Comparison of ENCODE assay signal across 1 cellular context in genomic region chr12:120194534-120195395, GRCh38.
TF ChIP-seq lines count a peak whose summit lies in the region.

Gene GCN1 (minus strand): TSS chr12:120194715. CDS start chr12:120194697, 18 bp downstream.

TF ChIP-seq in K562, 482 proteins besides CTCF, POLR2A, EP300 and RAD21 (continued from another document and continues in another):
- TF ChIP-seq, protein P1, sequence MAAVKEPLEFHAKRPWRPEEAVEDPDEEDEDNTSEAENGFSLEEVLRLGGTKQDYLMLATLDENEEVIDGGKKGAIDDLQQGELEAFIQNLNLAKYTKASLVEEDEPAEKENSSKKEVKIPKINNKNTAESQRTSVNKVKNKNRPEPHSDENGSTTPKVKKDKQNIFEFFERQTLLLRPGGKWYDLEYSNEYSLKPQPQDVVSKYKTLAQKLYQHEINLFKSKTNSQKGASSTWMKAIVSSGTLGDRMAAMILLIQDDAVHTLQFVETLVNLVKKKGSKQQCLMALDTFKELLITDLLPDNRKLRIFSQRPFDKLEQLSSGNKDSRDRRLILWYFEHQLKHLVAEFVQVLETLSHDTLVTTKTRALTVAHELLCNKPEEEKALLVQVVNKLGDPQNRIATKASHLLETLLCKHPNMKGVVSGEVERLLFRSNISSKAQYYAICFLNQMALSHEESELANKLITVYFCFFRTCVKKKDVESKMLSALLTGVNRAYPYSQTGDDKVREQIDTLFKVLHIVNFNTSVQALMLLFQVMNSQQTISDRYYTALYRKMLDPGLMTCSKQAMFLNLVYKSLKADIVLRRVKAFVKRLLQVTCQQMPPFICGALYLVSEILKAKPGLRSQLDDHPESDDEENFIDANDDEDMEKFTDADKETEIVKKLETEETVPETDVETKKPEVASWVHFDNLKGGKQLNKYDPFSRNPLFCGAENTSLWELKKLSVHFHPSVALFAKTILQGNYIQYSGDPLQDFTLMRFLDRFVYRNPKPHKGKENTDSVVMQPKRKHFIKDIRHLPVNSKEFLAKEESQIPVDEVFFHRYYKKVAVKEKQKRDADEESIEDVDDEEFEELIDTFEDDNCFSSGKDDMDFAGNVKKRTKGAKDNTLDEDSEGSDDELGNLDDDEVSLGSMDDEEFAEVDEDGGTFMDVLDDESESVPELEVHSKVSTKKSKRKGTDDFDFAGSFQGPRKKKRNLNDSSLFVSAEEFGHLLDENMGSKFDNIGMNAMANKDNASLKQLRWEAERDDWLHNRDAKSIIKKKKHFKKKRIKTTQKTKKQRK (IDR thresholded peaks at IDR 0.05; ENCODE audit: borderline replicate concordance, low read depth, low read length), result no peak
- no peak for TF ChIP-seq ZNF408 (CRISPR knock-in tag; IDR thresholded peaks at IDR 0.05; ENCODE audit: low read depth)
- TF ChIP-seq HNRNPLL (IDR thresholded peaks at IDR 0.05; ENCODE audit: low read depth, low read length, poor library complexity, severe bottlenecking), result no peak
- TF ChIP-seq, protein P2, sequence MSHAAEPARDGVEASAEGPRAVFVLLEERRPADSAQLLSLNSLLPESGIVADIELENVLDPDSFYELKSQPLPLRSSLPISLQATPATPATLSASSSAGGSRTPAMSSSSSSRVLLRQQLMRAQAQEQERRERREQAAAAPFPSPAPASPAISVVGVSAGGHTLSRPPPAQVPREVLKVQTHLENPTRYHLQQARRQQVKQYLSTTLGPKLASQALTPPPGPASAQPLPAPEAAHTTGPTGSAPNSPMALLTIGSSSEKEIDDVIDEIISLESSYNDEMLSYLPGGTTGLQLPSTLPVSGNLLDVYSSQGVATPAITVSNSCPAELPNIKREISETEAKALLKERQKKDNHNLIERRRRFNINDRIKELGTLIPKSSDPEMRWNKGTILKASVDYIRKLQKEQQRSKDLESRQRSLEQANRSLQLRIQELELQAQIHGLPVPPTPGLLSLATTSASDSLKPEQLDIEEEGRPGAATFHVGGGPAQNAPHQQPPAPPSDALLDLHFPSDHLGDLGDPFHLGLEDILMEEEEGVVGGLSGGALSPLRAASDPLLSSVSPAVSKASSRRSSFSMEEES (CRISPR knock-in tag; IDR thresholded peaks at IDR 0.05), result no peak
- TF ChIP-seq PHF8 (IDR thresholded peaks at IDR 0.05; ENCODE audit: borderline replicate concordance, low read length), result peak; percentile 96
- 0 out of 2 replicates have a peak, but pooled peaks have one; percentile 3 for TF ChIP-seq ZKSCAN1 (IDR thresholded peaks at IDR 0.05; ENCODE audit: low read depth, low read length)
- TF ChIP-seq MYNN (IDR thresholded peaks at IDR 0.05), result peak; percentile 28; the same call in 1 of the 2 replicates
- no peak for TF ChIP-seq MYNN (CRISPR knock-in tag; IDR thresholded peaks at IDR 0.05)
- TF ChIP-seq PYGO2 (tag; IDR thresholded peaks at IDR 0.05), result no peak
- peak; percentile 58 for TF ChIP-seq NFRKB (IDR thresholded peaks at IDR 0.05; ENCODE audit: low read depth)
- TF ChIP-seq SNIP1 (IDR thresholded peaks at IDR 0.05; ENCODE audit: low read depth), result no peak
- no peak for TF ChIP-seq ZNF561 (CRISPR knock-in tag; conservative IDR thresholded peaks at IDR 0.05)
- TF ChIP-seq, protein P3, sequence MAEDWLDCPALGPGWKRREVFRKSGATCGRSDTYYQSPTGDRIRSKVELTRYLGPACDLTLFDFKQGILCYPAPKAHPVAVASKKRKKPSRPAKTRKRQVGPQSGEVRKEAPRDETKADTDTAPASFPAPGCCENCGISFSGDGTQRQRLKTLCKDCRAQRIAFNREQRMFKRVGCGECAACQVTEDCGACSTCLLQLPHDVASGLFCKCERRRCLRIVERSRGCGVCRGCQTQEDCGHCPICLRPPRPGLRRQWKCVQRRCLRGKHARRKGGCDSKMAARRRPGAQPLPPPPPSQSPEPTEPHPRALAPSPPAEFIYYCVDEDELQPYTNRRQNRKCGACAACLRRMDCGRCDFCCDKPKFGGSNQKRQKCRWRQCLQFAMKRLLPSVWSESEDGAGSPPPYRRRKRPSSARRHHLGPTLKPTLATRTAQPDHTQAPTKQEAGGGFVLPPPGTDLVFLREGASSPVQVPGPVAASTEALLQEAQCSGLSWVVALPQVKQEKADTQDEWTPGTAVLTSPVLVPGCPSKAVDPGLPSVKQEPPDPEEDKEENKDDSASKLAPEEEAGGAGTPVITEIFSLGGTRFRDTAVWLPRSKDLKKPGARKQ (CRISPR knock-in tag; IDR thresholded peaks at IDR 0.05), result no peak
- no peak for TF ChIP-seq ZBED1 (IDR thresholded peaks at IDR 0.05)
- no peak for TF ChIP-seq FOXA3 (CRISPR knock-in tag; conservative IDR thresholded peaks at IDR 0.05 in 1 of 2, IDR thresholded peaks at IDR 0.05 in 1 of 2)
- TF ChIP-seq, protein P4, sequence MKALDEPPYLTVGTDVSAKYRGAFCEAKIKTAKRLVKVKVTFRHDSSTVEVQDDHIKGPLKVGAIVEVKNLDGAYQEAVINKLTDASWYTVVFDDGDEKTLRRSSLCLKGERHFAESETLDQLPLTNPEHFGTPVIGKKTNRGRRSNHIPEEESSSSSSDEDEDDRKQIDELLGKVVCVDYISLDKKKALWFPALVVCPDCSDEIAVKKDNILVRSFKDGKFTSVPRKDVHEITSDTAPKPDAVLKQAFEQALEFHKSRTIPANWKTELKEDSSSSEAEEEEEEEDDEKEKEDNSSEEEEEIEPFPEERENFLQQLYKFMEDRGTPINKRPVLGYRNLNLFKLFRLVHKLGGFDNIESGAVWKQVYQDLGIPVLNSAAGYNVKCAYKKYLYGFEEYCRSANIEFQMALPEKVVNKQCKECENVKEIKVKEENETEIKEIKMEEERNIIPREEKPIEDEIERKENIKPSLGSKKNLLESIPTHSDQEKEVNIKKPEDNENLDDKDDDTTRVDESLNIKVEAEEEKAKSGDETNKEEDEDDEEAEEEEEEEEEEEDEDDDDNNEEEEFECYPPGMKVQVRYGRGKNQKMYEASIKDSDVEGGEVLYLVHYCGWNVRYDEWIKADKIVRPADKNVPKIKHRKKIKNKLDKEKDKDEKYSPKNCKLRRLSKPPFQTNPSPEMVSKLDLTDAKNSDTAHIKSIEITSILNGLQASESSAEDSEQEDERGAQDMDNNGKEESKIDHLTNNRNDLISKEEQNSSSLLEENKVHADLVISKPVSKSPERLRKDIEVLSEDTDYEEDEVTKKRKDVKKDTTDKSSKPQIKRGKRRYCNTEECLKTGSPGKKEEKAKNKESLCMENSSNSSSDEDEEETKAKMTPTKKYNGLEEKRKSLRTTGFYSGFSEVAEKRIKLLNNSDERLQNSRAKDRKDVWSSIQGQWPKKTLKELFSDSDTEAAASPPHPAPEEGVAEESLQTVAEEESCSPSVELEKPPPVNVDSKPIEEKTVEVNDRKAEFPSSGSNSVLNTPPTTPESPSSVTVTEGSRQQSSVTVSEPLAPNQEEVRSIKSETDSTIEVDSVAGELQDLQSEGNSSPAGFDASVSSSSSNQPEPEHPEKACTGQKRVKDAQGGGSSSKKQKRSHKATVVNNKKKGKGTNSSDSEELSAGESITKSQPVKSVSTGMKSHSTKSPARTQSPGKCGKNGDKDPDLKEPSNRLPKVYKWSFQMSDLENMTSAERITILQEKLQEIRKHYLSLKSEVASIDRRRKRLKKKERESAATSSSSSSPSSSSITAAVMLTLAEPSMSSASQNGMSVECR (CRISPR knock-in tag; IDR thresholded peaks at IDR 0.05), result peak; percentile 97
- TF ChIP-seq MIER1 (IDR thresholded peaks at IDR 0.05; ENCODE audit: low read depth), result no peak
- TF ChIP-seq SMARCB1 (IDR thresholded peaks at IDR 0.05; ENCODE audit: insufficient read length, low read depth), result no peak
- no peak for TF ChIP-seq ZBTB1 (CRISPR knock-in tag; IDR thresholded peaks at IDR 0.05; ENCODE audit: borderline replicate concordance, low read depth)
- no peak; the same call in 1 of the 2 replicates for TF ChIP-seq ETV5 (CRISPR knock-in tag; IDR thresholded peaks at IDR 0.05; ENCODE audit: low read depth)
- TF ChIP-seq CCAR2 (IDR thresholded peaks at IDR 0.05; ENCODE audit: low read depth, low read length), result no peak
- TF ChIP-seq, protein P5, sequence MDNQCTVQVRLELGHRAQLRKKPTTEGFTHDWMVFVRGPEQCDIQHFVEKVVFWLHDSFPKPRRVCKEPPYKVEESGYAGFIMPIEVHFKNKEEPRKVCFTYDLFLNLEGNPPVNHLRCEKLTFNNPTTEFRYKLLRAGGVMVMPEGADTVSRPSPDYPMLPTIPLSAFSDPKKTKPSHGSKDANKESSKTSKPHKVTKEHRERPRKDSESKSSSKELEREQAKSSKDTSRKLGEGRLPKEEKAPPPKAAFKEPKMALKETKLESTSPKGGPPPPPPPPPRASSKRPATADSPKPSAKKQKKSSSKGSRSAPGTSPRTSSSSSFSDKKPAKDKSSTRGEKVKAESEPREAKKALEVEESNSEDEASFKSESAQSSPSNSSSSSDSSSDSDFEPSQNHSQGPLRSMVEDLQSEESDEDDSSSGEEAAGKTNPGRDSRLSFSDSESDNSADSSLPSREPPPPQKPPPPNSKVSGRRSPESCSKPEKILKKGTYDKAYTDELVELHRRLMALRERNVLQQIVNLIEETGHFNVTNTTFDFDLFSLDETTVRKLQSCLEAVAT (IDR thresholded peaks at IDR 0.05), result peak in 1 of 2 experiments; percentile 14; a peak in 1 of 4 replicates
- TF ChIP-seq ZNF431 (CRISPR knock-in tag; IDR thresholded peaks at IDR 0.05), result 0 out of 2 replicates have a peak, but pooled peaks have one; percentile 37
- TF ChIP-seq PKNOX1 (IDR thresholded peaks at IDR 0.05), result peak; percentile 14; the same call in 1 of the 2 replicates
- 0 out of 2 replicates have a peak, but pooled peaks have one; percentile 25 for TF ChIP-seq ZNF316 (IDR thresholded peaks at IDR 0.05)
- no peak for TF ChIP-seq MCM5 (IDR thresholded peaks at IDR 0.05; ENCODE audit: low read depth)
- no peak for TF ChIP-seq CREB5 (CRISPR knock-in tag; IDR thresholded peaks at IDR 0.05)
- TF ChIP-seq TAF15 (IDR thresholded peaks at IDR 0.05; ENCODE audit: low read depth, low read length), result no peak; the same call in 1 of the 2 replicates
- no peak for TF ChIP-seq ETV1 (tag; conservative IDR thresholded peaks at IDR 0.05; ENCODE audit: low read depth)
- TF ChIP-seq, protein P6, sequence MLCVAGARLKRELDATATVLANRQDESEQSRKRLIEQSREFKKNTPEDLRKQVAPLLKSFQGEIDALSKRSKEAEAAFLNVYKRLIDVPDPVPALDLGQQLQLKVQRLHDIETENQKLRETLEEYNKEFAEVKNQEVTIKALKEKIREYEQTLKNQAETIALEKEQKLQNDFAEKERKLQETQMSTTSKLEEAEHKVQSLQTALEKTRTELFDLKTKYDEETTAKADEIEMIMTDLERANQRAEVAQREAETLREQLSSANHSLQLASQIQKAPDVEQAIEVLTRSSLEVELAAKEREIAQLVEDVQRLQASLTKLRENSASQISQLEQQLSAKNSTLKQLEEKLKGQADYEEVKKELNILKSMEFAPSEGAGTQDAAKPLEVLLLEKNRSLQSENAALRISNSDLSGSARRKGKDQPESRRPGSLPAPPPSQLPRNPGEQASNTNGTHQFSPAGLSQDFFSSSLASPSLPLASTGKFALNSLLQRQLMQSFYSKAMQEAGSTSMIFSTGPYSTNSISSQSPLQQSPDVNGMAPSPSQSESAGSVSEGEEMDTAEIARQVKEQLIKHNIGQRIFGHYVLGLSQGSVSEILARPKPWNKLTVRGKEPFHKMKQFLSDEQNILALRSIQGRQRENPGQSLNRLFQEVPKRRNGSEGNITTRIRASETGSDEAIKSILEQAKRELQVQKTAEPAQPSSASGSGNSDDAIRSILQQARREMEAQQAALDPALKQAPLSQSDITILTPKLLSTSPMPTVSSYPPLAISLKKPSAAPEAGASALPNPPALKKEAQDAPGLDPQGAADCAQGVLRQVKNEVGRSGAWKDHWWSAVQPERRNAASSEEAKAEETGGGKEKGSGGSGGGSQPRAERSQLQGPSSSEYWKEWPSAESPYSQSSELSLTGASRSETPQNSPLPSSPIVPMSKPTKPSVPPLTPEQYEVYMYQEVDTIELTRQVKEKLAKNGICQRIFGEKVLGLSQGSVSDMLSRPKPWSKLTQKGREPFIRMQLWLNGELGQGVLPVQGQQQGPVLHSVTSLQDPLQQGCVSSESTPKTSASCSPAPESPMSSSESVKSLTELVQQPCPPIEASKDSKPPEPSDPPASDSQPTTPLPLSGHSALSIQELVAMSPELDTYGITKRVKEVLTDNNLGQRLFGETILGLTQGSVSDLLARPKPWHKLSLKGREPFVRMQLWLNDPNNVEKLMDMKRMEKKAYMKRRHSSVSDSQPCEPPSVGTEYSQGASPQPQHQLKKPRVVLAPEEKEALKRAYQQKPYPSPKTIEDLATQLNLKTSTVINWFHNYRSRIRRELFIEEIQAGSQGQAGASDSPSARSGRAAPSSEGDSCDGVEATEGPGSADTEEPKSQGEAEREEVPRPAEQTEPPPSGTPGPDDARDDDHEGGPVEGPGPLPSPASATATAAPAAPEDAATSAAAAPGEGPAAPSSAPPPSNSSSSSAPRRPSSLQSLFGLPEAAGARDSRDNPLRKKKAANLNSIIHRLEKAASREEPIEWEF (CRISPR knock-in tag; IDR thresholded peaks at IDR 0.05), result peak; percentile 57
- peak; percentile 28; the same call in 1 of the 2 replicates for TF ChIP-seq NCOR1 (IDR thresholded peaks at IDR 0.05)
- TF ChIP-seq, protein P7, sequence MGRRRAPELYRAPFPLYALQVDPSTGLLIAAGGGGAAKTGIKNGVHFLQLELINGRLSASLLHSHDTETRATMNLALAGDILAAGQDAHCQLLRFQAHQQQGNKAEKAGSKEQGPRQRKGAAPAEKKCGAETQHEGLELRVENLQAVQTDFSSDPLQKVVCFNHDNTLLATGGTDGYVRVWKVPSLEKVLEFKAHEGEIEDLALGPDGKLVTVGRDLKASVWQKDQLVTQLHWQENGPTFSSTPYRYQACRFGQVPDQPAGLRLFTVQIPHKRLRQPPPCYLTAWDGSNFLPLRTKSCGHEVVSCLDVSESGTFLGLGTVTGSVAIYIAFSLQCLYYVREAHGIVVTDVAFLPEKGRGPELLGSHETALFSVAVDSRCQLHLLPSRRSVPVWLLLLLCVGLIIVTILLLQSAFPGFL (CRISPR knock-in tag; IDR thresholded peaks at IDR 0.05), result peak; percentile 30; the same call in 1 of the 2 replicates
- no peak for TF ChIP-seq ZNF586 (CRISPR knock-in tag; conservative IDR thresholded peaks at IDR 0.05)
- TF ChIP-seq, protein P8, sequence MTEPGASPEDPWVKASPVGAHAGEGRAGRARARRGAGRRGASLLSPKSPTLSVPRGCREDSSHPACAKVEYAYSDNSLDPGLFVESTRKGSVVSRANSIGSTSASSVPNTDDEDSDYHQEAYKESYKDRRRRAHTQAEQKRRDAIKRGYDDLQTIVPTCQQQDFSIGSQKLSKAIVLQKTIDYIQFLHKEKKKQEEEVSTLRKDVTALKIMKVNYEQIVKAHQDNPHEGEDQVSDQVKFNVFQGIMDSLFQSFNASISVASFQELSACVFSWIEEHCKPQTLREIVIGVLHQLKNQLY (CRISPR knock-in tag; conservative IDR thresholded peaks at IDR 0.05), result 0 out of 4 replicates have a peak, but pooled peaks of 1 of the 2 experiments have one; percentile 17
